Comparison of ENCODE assay signal across 24 cellular contexts in genomic region chr17:56966277-56966676, GRCh38. TPM values are rescaled to one million over a fixed set of nuclear protein-coding genes. Genes with fewer than 3 reads are reported as not detected.
DNase-seq lines count a peak whose midpoint lies in the region; ATAC-seq, FAIRE-seq and TF ChIP-seq lines count a peak whose summit lies in the region.
"Had no signal": no experiment of that assay in that cellular context is flagged by ENCODE, and none has a peak within 500 bp of the region (broad histone marks: within the 10 kb centered on the region; RNA-seq: fewer than 3 reads in every experiment).

No MANE protein-coding gene starts in this region.

- no peaks in the 10 kb centered on the region; a peak in 1 of 5 replicates for H3K4me1 ChIP-seq in K562 (replicated peaks in 1 of 2; ENCODE audit: control insufficient read depth in 2 of 2, insufficient read depth in 2 of 2, low read length in 2 of 2)
- H3K4me1 ChIP-seq: colonic mucosa had no signal

- no peaks in the 10 kb centered on the region for H3K9me3 Mint-ChIP-seq in endothelial cell (ENCODE audit: unreplicated experiment)
- H3K9me3 Mint-ChIP-seq: activated CD4-positive, alpha-beta T cell treated with anti-CD3 and anti-CD28 coated beads, Interleukin-2, amount 10 ng/mL, durations not matched to agents 7 days and 5 days; activated T-helper 2 cell treated with anti-CD3 and anti-CD28 coated beads, Interferon-gamma antibody, Interleukin-2, Interleukin-4, amounts not matched to agents 10 μg/mL and 5 μg/mL and 100 μg/mL, durations not matched to agents 14 hours and 24 hours and 36 hours; stimulated activated naive B cell treated with anti-CD40 and anti-IgM and Interleukin-4, amounts not matched to agents 10 μg/mL and 1 μg/mL and 100 μg/mL, for 72 hours had no signal

- intact Hi-C loops in K562 (cut with micrococcal nuclease): no loop called here

- no peak for TF ChIP-seq RAD21 in K562 (CRISPR knock-in tag; conservative IDR thresholded peaks at IDR 0.05 in 1 of 2, IDR thresholded peaks at IDR 0.05 in 1 of 2)

- peaks cover 4% of the 10 kb centered on the region for H3K36me3 Mint-ChIP-seq in endothelial cell (ENCODE audit: low read depth, unreplicated experiment)
- H3K36me3 Mint-ChIP-seq: activated naive CD8-positive, alpha-beta T cell treated with anti-CD3 and anti-CD28 coated beads, Interleukin-2, amount 10 ng/mL, durations not matched to agents 7 days and 5 days; mesothelial cell of epicardium; stimulated activated naive B cell treated with anti-CD40 and anti-IgM and Interleukin-4, amounts not matched to agents 10 μg/mL and 1 μg/mL and 100 μg/mL, for 72 hours had no signal

- FAIRE-seq in K562 (lab: Jason Lieb, UNC): no peak

- POLR2A ChIA-PET in K562 (lab: Yijun Ruan, JAX): interaction anchor here (1.4 to 1.6 kb wide), 2 partner anchors 12 kb away, joined by 6 to 7 read pairs; partner anchors contain the start of gene SCPEP1

- H3K27me3 ChIP-seq in K562 (ENCODE audit: control insufficient read depth in 2 of 2, insufficient read depth in 2 of 2, low read length in 2 of 2): no peaks in the 10 kb centered on the region
- H3K27me3 ChIP-seq: BLaER1, colonic mucosa had no signal

- WGBS in K562 (ENCODE audit: insufficient coverage, low coverage, missing lambda C conversion rate): 27% methylated on average over 5 of the region's 5 CpGs

- no peak for TF ChIP-seq POLR2A in K562 (conservative IDR thresholded peaks at IDR 0.05)

- H4K20me1 ChIP-seq in K562 (replicated peaks; ENCODE audit: control insufficient read depth, insufficient read depth, low read length): no peaks in the 10 kb centered on the region
- H4K20me1 ChIP-seq: BLaER1 had no signal

- DNase-seq in DMS79 (lab: John Stamatoyannopoulos, UW): peak; percentile 90
- peak; percentile 64 for DNase-seq in NCI-H146 treated with DMSO at 0.1 percent for 48 hours (lab: John Stamatoyannopoulos, UW; ENCODE audit: unreplicated experiment)
- peak; percentile 67 for DNase-seq in NCI-H510A (lab: John Stamatoyannopoulos, UW)
- DNase-seq in K562 (ENCODE audit: extremely low read depth in 1 of 4, low spot score in 3 of 4): no peak
- DNase-seq in NCI-H446 treated with DMSO at 0.1 percent for 48 hours (lab: John Stamatoyannopoulos, UW): no peak
- no peak for DNase-seq in effector CD8-positive, alpha-beta T cell (lab: John Stamatoyannopoulos, UW)
- no peak for DNase-seq in endothelial cell (ENCODE audit: low spot score)
- DNase-seq: activated CD4-positive, alpha-beta T cell treated with anti-CD3 and anti-CD28 coated beads, Interleukin-2, amount 10 ng/mL, durations not matched to agents 7 days and 5 days; activated CD8-positive, alpha-beta memory T cell treated with anti-CD3 and anti-CD28 coated beads, Interleukin-2, amount 50 U/mL, for 4 hours; activated naive CD8-positive, alpha-beta T cell treated with anti-CD3 and anti-CD28 coated beads, Interleukin-2, amount 10 ng/mL, durations not matched to agents 7 days and 5 days; left ventricle myocardium inferior; NCI-H2081 treated with DMSO at 0.1 percent for 48 hours; nephron progenitor cell; SHP77 treated with DMSO at 0.1 percent for 48 hours; stimulated activated CD4-positive, alpha-beta T cell treated with anti-CD3 and anti-CD28 coated beads, Interleukin-1b, Interleukin-23, amount 100 ng/mL, for 48 hours; stimulated activated naive B cell treated with anti-CD40 and anti-IgM and Interleukin-4, amounts not matched to agents 10 μg/mL and 1 μg/mL and 100 μg/mL, for 72 hours; T-helper 1 cell had no signal

- CTCF ChIA-PET in K562 (lab: Yijun Ruan, JAX; ENCODE audit: low intra/inter-chr PET ratio): no interaction called here

- H2AFZ ChIP-seq in K562 (ENCODE audit: low read depth, low read length): no peak overlapping the region

- no peaks in the 10 kb centered on the region for H3K4me1 Mint-ChIP-seq in endothelial cell (ENCODE audit: unreplicated experiment)
- H3K4me1 Mint-ChIP-seq: stimulated activated naive B cell treated with anti-CD40 and anti-IgM and Interleukin-4, amounts not matched to agents 10 μg/mL and 1 μg/mL and 100 μg/mL, for 72 hours had no signal

- no peak overlapping the region for H3K4me3 ChIP-seq in K562
- H3K4me3 ChIP-seq: BLaER1, colonic mucosa, left ventricle myocardium inferior, thoracic aorta had no signal

- no peak overlapping the region for H3K4me3 Mint-ChIP-seq in endothelial cell (ENCODE audit: unreplicated experiment)
- H3K4me3 Mint-ChIP-seq: activated CD4-positive, alpha-beta T cell treated with anti-CD3 and anti-CD28 coated beads, Interleukin-2, amount 10 ng/mL, durations not matched to agents 7 days and 5 days; activated naive CD8-positive, alpha-beta T cell treated with anti-CD3 and anti-CD28 coated beads, Interleukin-2, amount 10 ng/mL, durations not matched to agents 7 days and 5 days; mesothelial cell of epicardium; nephron progenitor cell; stimulated activated naive B cell treated with anti-CD40 and anti-IgM and Interleukin-4, amounts not matched to agents 10 μg/mL and 1 μg/mL and 100 μg/mL, for 72 hours had no signal

- no TSS peak for BruUV-seq in K562 (replicated peaks; lab: Mats Ljungman, UMichigan)

- TF ChIP-seq EP300 in K562 (IDR thresholded peaks at IDR 0.05; ENCODE audit: low read length): no peak

- H3K4me2 ChIP-seq in K562 (ENCODE audit: insufficient read depth, low read length): no peak overlapping the region
- H3K4me2 ChIP-seq: BLaER1 had no signal

- H3K27me3 Mint-ChIP-seq in endothelial cell (ENCODE audit: unreplicated experiment): no peaks in the 10 kb centered on the region
- H3K27me3 Mint-ChIP-seq: stimulated activated naive B cell treated with anti-CD40 and anti-IgM and Interleukin-4, amounts not matched to agents 10 μg/mL and 1 μg/mL and 100 μg/mL, for 72 hours had no signal

- H3K79me2 ChIP-seq in K562 (ENCODE audit: control insufficient read depth, insufficient read depth, low read length): no peaks in the 10 kb centered on the region

- no peaks in the 10 kb centered on the region for H3K9me3 ChIP-seq in K562 (replicated peaks; ENCODE audit: control insufficient read depth, insufficient read depth, low read depth, low read length)
- H3K9me3 ChIP-seq: colonic mucosa, left ventricle myocardium inferior, thoracic aorta had no signal

- no peak for TF ChIP-seq CTCF in K562 (IDR thresholded peaks at IDR 0.05 in 2 of 3, conservative IDR thresholded peaks at IDR 0.05 in 1 of 3; ENCODE audit: insufficient read depth in 2 of 3, low read depth in 1 of 3, low read length in 3 of 3)
- no peak for TF ChIP-seq CTCF in endothelial cell (IDR thresholded peaks at IDR 0.05; ENCODE audit: unreplicated experiment)

- no peak overlapping the region for H3K9ac ChIP-seq in K562 (ENCODE audit: insufficient read depth in 1 of 2, low read depth in 2 of 2, low read length in 2 of 2)
- H3K9ac ChIP-seq: BLaER1 had no signal

- H3K27ac ChIP-seq in K562 (ENCODE audit: extremely low read depth, low read depth, low read length): no peak overlapping the region
- H3K27ac ChIP-seq: BLaER1, colonic mucosa, left ventricle myocardium inferior, thoracic aorta had no signal

- no peak overlapping the region for H3K27ac Mint-ChIP-seq in endothelial cell (ENCODE audit: unreplicated experiment)
- H3K27ac Mint-ChIP-seq: activated CD4-positive, alpha-beta T cell treated with anti-CD3 and anti-CD28 coated beads, Interleukin-2, amount 10 ng/mL, durations not matched to agents 7 days and 5 days; activated naive CD8-positive, alpha-beta T cell treated with anti-CD3 and anti-CD28 coated beads, Interleukin-2, amount 10 ng/mL, durations not matched to agents 7 days and 5 days; activated T-helper 2 cell treated with anti-CD3 and anti-CD28 coated beads, Interferon-gamma antibody, Interleukin-2, Interleukin-4, amounts not matched to agents 10 μg/mL and 5 μg/mL and 100 μg/mL, durations not matched to agents 14 hours and 24 hours and 36 hours; mesothelial cell of epicardium; nephron progenitor cell; stimulated activated naive B cell treated with anti-CD40 and anti-IgM and Interleukin-4, amounts not matched to agents 10 μg/mL and 1 μg/mL and 100 μg/mL, for 72 hours had no signal

- ATAC-seq in K562: no peak; the same call in 2 of the 3 replicates
- ATAC-seq in GM21737 (IDR thresholded peaks at IDR 0.05; ENCODE audit: unreplicated experiment): no peak
- ATAC-seq: HCT116; stimulated activated naive B cell treated with anti-CD40 and anti-IgM and Interleukin-4, amounts not matched to agents 10 μg/mL and 1 μg/mL and 100 μg/mL, for 72 hours had no signal

- H3K36me3 ChIP-seq in K562 (ENCODE audit: control insufficient read depth, insufficient read depth, low read length): no peaks in the 10 kb centered on the region
- H3K36me3 ChIP-seq: BLaER1, colonic mucosa, left ventricle myocardium inferior, thoracic aorta had no signal

- in situ Hi-C loops in K562 (cut with MboI): no loop called here

- H3K9me1 ChIP-seq in K562 (ENCODE audit: control insufficient read depth, insufficient read depth, low read length): no peaks in the 10 kb centered on the region

RNA-seq across cellular contexts. Expression of gene COIL, which starts 5.4 kb away (rescaled TPM):
- total RNA-seq in K562 (2011; cell fraction: chromatin; rRNA removed; ENCODE audit: low replicate concordance): 7.4 and 16.0 TPM in 2 replicates
- 4.8 and 6.1 TPM in 2 replicates for total RNA-seq in K562 (2011; cell fraction: nucleolus; rRNA removed)
- total RNA-seq in K562 (2011; cell fraction: nucleoplasm; rRNA removed): 7.6 and 15.8 TPM in 2 replicates
- total RNA-seq in K562 (2014; rRNA removed) (25.2 and 25.7 TPM in 2 replicates), K562 (2014; rRNA removed; fragmentation: Illumina TruSeq; extraction: Trizol) (37.5 and 42.3 TPM in 2 replicates), K562 (2015; rRNA removed; fragmentation: Illumina TruSeq; extraction: Trizol) (37.7 and 40.9 TPM in 2 replicates), K562 (2021) (28.7 and 29.4 TPM in 2 replicates), endothelial cell (ENCODE audit: unreplicated experiment) (14.6 TPM)
- polyA plus RNA-seq in K562 (2011; rRNA removed) (18.3 and 25.9 TPM in 2 replicates), K562 (2014; fragmentation: Illumina TruSeq; extraction: Trizol) (33.2 and 41.3 TPM in 2 replicates), K562 (2014; fragmentation: Nextera tagmentation; extraction: Ambion mirVana) (10 to 100 TPM; 23.9 to 30.8 TPM), K562 (2014; rRNA removed) (26.0 and 29.0 TPM in 2 replicates)
- polyA plus RNA-seq in K562 (2011; cell fraction: cytosol; rRNA removed): 5.5 and 9.5 TPM in 2 replicates
- 5.8 and 7.7 TPM in 2 replicates for polyA plus RNA-seq in K562 (2011; cell fraction: nucleus; rRNA removed)
- polyA plus RNA-seq in K562 (2012): 18.5 and 24.7 TPM in 2 replicates
- 19.6 and 21.9 TPM in 2 replicates for polyA minus RNA-seq in K562 (2011; rRNA and poly(A)+ RNA removed)
- polyA minus RNA-seq in K562 (2011; cell fraction: cytosol; rRNA and poly(A)+ RNA removed): 5.7 and 9.2 TPM in 2 replicates
- polyA minus RNA-seq in K562 (2011; cell fraction: nucleus; rRNA and poly(A)+ RNA removed): 5.5 and 7.4 TPM in 2 replicates

RNA-seq across cellular contexts. Expression of gene SCPEP1, which starts 11.7 kb away (rescaled TPM):
- total RNA-seq in K562 (2011; cell fraction: chromatin; rRNA removed; ENCODE audit: low replicate concordance): 13.2 and 19.1 TPM in 2 replicates
- 15.3 and 21.4 TPM in 2 replicates for total RNA-seq in K562 (2011; cell fraction: nucleolus; rRNA removed)
- 16.1 and 19.9 TPM in 2 replicates for total RNA-seq in K562 (2011; cell fraction: nucleoplasm; rRNA removed)
- total RNA-seq in K562 (2014; rRNA removed) (5.1 and 5.8 TPM in 2 replicates), K562 (2014; rRNA removed; fragmentation: Illumina TruSeq; extraction: Trizol) (5.7 and 8.2 TPM in 2 replicates), K562 (2015; rRNA removed; fragmentation: Illumina TruSeq; extraction: Trizol) (7.2 and 7.8 TPM in 2 replicates), K562 (2021) (8.1 and 10.0 TPM in 2 replicates), endothelial cell (ENCODE audit: unreplicated experiment) (29.8 TPM)
- polyA plus RNA-seq in K562 (2011; rRNA removed) (8.1 TPM in 2 replicates), K562 (2014; fragmentation: Illumina TruSeq; extraction: Trizol) (6.6 TPM in 2 replicates), K562 (2014; fragmentation: Nextera tagmentation; extraction: Ambion mirVana) (10 to 100 TPM; 12.2 to 14.8 TPM), K562 (2014; rRNA removed) (5.4 and 6.8 TPM in 2 replicates)
- polyA plus RNA-seq in K562 (2011; cell fraction: cytosol; rRNA removed): 4.1 and 5.1 TPM in 2 replicates
- polyA plus RNA-seq in K562 (2011; cell fraction: nucleus; rRNA removed): 12.2 and 20.2 TPM in 2 replicates
- 9.6 and 13.4 TPM in 2 replicates for polyA plus RNA-seq in K562 (2012)
- polyA minus RNA-seq in K562 (2011; rRNA and poly(A)+ RNA removed): 2.9 and 4.1 TPM in 2 replicates
- 2.6 and 3.1 TPM in 2 replicates for polyA minus RNA-seq in K562 (2011; cell fraction: cytosol; rRNA and poly(A)+ RNA removed)
- polyA minus RNA-seq in K562 (2011; cell fraction: nucleus; rRNA and poly(A)+ RNA removed): 3.3 and 4.4 TPM in 2 replicates

RNA-seq across cellular contexts. Expression of gene TRIM25, which starts 52.4 kb away (rescaled TPM):
- total RNA-seq in K562 (2011; cell fraction: chromatin; rRNA removed; ENCODE audit: low replicate concordance): 98.3 and 102 TPM in 2 replicates
- 46.4 and 52.8 TPM in 2 replicates for total RNA-seq in K562 (2011; cell fraction: nucleolus; rRNA removed)
- 56.4 and 79.2 TPM in 2 replicates for total RNA-seq in K562 (2011; cell fraction: nucleoplasm; rRNA removed)
- total RNA-seq in K562 (2014; rRNA removed): 24.2 and 26.5 TPM in 2 replicates
- 28.9 and 33.9 TPM in 2 replicates for total RNA-seq in K562 (2014; rRNA removed; fragmentation: Illumina TruSeq; extraction: Trizol)
- 26.9 and 28.6 TPM in 2 replicates for total RNA-seq in K562 (2015; rRNA removed; fragmentation: Illumina TruSeq; extraction: Trizol)
- 46.6 and 49.5 TPM in 2 replicates for total RNA-seq in K562 (2021)
- 18.7 and 28.4 TPM in 2 replicates for polyA plus RNA-seq in K562 (2011; rRNA removed)
- 15.8 and 17.8 TPM in 2 replicates for polyA plus RNA-seq in K562 (2011; cell fraction: cytosol; rRNA removed)
- 60.7 and 84.1 TPM in 2 replicates for polyA plus RNA-seq in K562 (2011; cell fraction: nucleus; rRNA removed)
- polyA plus RNA-seq in K562 (2012): 39.3 and 65.9 TPM in 2 replicates
- 44.1 and 46.4 TPM in 2 replicates for polyA plus RNA-seq in K562 (2014; fragmentation: Illumina TruSeq; extraction: Trizol)
- polyA plus RNA-seq in K562 (2014; fragmentation: Nextera tagmentation; extraction: Ambion mirVana): 1 to 10 TPM; 5.9 to 8.5 TPM
- 21.9 and 24.5 TPM in 2 replicates for polyA plus RNA-seq in K562 (2014; rRNA removed)
- polyA minus RNA-seq in K562 (2011; rRNA and poly(A)+ RNA removed): 26.3 and 45.3 TPM in 2 replicates
- polyA minus RNA-seq in K562 (2011; cell fraction: cytosol; rRNA and poly(A)+ RNA removed): 15.9 and 20.9 TPM in 2 replicates
- polyA minus RNA-seq in K562 (2011; cell fraction: nucleus; rRNA and poly(A)+ RNA removed): 22.1 and 33.8 TPM in 2 replicates
- total RNA-seq in endothelial cell (ENCODE audit: unreplicated experiment): 13.8 TPM

Comparison
In these comparisons a context has a peak if more than half of its experiments do, and no peak if none do; other contexts are left out.
1. DNase-seq: peak in DMS79 (single experiment), NCI-H146 treated with DMSO at 0.1 percent for 48 hours (single experiment) and NCI-H510A (single experiment); none in K562 (0 of 4), NCI-H446 treated with DMSO at 0.1 percent for 48 hours (single experiment), effector CD8-positive, alpha-beta T cell (single experiment) and endothelial cell (single experiment).